Comparison of ENCODE assay signal across 8 cellular contexts in genomic region chr6:44304282-44305199, GRCh38.
A peak's percentile ranks its signal among the peaks of the same experiment; 100 is the strongest.
DNase-seq lines count a peak whose midpoint lies in the region; ATAC-seq, FAIRE-seq and TF ChIP-seq lines count a peak whose summit lies in the region.

No MANE protein-coding gene starts in this region.

- H3K27me3 ChIP-seq in RWPE2 (ENCODE audit: insufficient read depth, poor library complexity, severe bottlenecking): no peaks in the 10 kb centered on the region

- peak; percentile 72 for FAIRE-seq in GM18507 (lab: Jason Lieb, UNC)

- H3K4me1 ChIP-seq in RWPE2 (ENCODE audit: insufficient read depth, poor library complexity, severe bottlenecking): peaks cover 7% of the 10 kb centered on the region

- DNase-seq in AG20443 (ENCODE audit: low spot score): peak; percentile 66
- DNase-seq in GM18507 (ENCODE audit: extremely low spot score, insufficient read length, low read depth): no peak
- DNase-seq in RWPE2 (ENCODE audit: low spot score): no peak
- peak; percentile 52 for DNase-seq in amniotic epithelial cell (ENCODE audit: low read depth)
- peak; percentile 83 for DNase-seq in iPS-NIHi7 (ENCODE audit: extremely low spot score)
- peak; percentile 17 for DNase-seq in stimulated activated CD8-positive, alpha-beta memory T cell treated with anti-CD3 and anti-CD28 coated beads, Interleukin-12 subunit alpha, Interleukin-12 subunit beta, amount 100 ng/mL, for 4 hours (ENCODE audit: low read depth)

- peaks cover 60% of the 10 kb centered on the region for H3K36me3 ChIP-seq in RWPE2 (ENCODE audit: low read depth)

- ATAC-seq in RWPE2 (ENCODE audit: low read depth) (peak; percentile 37; the same call in 1 of the 3 replicates), GM21360 (IDR thresholded peaks at IDR 0.05; ENCODE audit: unreplicated experiment) (no peak), GM18868 (IDR thresholded peaks at IDR 0.05; ENCODE audit: unreplicated experiment) (no peak)

- TF ChIP-seq CTCF in RWPE2 (IDR thresholded peaks at IDR 0.05; ENCODE audit: poor library complexity, severe bottlenecking): peak; percentile 61

- no peak overlapping the region for H3K27ac ChIP-seq in RWPE2 (ENCODE audit: poor library complexity, severe bottlenecking)

- H3K9me3 ChIP-seq in RWPE2 (ENCODE audit: severe bottlenecking): no peaks in the 10 kb centered on the region

- H3K4me3 ChIP-seq in RWPE2 (ENCODE audit: severe bottlenecking): no peak overlapping the region

Comparison
In these comparisons a context has a peak if more than half of its experiments do, and no peak if none do; other contexts are left out.
1. DNase-seq: peak in AG20443 (single experiment), amniotic epithelial cell (single experiment), iPS-NIHi7 (single experiment) and stimulated activated CD8-positive, alpha-beta memory T cell treated with anti-CD3 and anti-CD28 coated beads, Interleukin-12 subunit alpha, Interleukin-12 subunit beta, amount 100 ng/mL, for 4 hours (single experiment); none in GM18507 (single experiment) and RWPE2 (single experiment).